22 cellular contexts compared by ENCODE assay signal in genomic region chr5:115526604-115527003, GRCh38. TPM values are rescaled to one million over a fixed set of nuclear protein-coding genes. Genes with fewer than 3 reads are reported as not detected.
DNase-seq lines count a peak whose midpoint lies in the region; ATAC-seq and TF ChIP-seq lines count a peak whose summit lies in the region.
"Had no signal": no experiment of that assay in that cellular context is flagged by ENCODE, and none has a peak within 500 bp of the region (broad histone marks: within the 10 kb centered on the region; RNA-seq: fewer than 3 reads in every experiment).

No MANE protein-coding gene starts in this region.

- H3K4me2 ChIP-seq in GM23338 = no peak overlapping the region
- H3K4me2 ChIP-seq: A549 had no signal

- CTCF ChIA-PET in WTC11 (lab: Charles Lee) = interaction anchor here (0.5 to 1.1 kb wide), 2 partner anchors 48 to 217 kb away, joined by 3 to 4 read pairs; no protein-coding TSS in a partner anchor

- H3K27ac Mint-ChIP-seq in activated naive CD4-positive, alpha-beta T cell treated with anti-CD3 and anti-CD28 coated beads, Interleukin-2, amount 50 U/mL, for 24 hours = peak overlapping the region; percentile 17
- 0 out of 2 replicates have a peak overlapping the region, but pooled peaks have one; percentile 48 for H3K27ac Mint-ChIP-seq in GM23338
- H3K27ac Mint-ChIP-seq in WTC11 = peak overlapping the region; percentile 71; the same call in 1 of the 2 replicates
- H3K27ac Mint-ChIP-seq in endodermal cell = no peak overlapping the region
- H3K27ac Mint-ChIP-seq: CD8-positive, alpha-beta memory T cell had no signal

- H2AFZ ChIP-seq in GM23338 = no peak overlapping the region

- H3K36me3 ChIP-seq in GM23338 (ENCODE audit: insufficient read depth) = peaks cover 3% of the 10 kb centered on the region; the same call in 1 of the 2 replicates
- H3K36me3 ChIP-seq in esophagus muscularis mucosa = peaks cover 19 to 37% (median 23%) of the 10 kb centered on the region in 4 donors
- peaks cover 46% of the 10 kb centered on the region for H3K36me3 ChIP-seq in endodermal cell (ENCODE audit: control insufficient read depth, insufficient read depth, low read length)
- peaks cover 0 to 33% (median 0%) of the 10 kb centered on the region in 3 donors for H3K36me3 ChIP-seq in Peyer's patch

- no peaks in the 10 kb centered on the region for H3K9me3 Mint-ChIP-seq in activated naive CD4-positive, alpha-beta T cell treated with anti-CD3 and anti-CD28 coated beads, Interleukin-2, amount 50 U/mL, for 24 hours
- H3K9me3 Mint-ChIP-seq in GM23338 (no peaks in the 10 kb centered on the region), WTC11 (no peaks in the 10 kb centered on the region), endodermal cell (no peaks in the 10 kb centered on the region)
- H3K9me3 Mint-ChIP-seq: CD14-positive monocyte; CD4-positive, alpha-beta T cell; CD8-positive, alpha-beta memory T cell had no signal

- intact Hi-C loops in esophagus muscularis mucosa (cut with DNase I) = no loop called here

- DNase-seq in activated naive CD4-positive, alpha-beta T cell treated with Interleukin-2 at 50 U/mL for 16 hours = no peak
- DNase-seq in GM23338 (ENCODE audit: low spot score) = no peak
- DNase-seq in WTC11 (ENCODE audit: low spot score) = no peak
- no peak for DNase-seq in esophagus muscularis mucosa (ENCODE audit: extremely low spot score)
- DNase-seq in endodermal cell = no peak
- DNase-seq in Peyer's patch = no peak
- DNase-seq: 8988T; ACHN; AML-193; BE2C; CD4-positive, alpha-beta T cell; CD8-positive, alpha-beta memory T cell; DMS53; DMS79 treated with DMSO at 0.1 percent for 48 hours; GF-D8; GOT3; H7 had no signal

- H3K79me2 ChIP-seq in GM23338 (replicated peaks; ENCODE audit: insufficient read depth) = peaks cover 64% of the 10 kb centered on the region

- no peak overlapping the region for H3K4me3 ChIP-seq in GM23338
- H3K4me3 ChIP-seq in esophagus muscularis mucosa = peak overlapping the region in 1 of 4 donors; percentile 16
- H3K4me3 ChIP-seq in endodermal cell (ENCODE audit: low read length) = no peak overlapping the region
- H3K4me3 ChIP-seq in Peyer's patch = no peak overlapping the region
- H3K4me3 ChIP-seq: A549; BLaER1 treated with 17β-estradiol and CSF1 and Interleukin-3, amounts not matched to agents 10 nM and 100 nM had no signal

- H3K4me3 Mint-ChIP-seq in activated naive CD4-positive, alpha-beta T cell treated with anti-CD3 and anti-CD28 coated beads, Interleukin-2, amount 50 U/mL, for 24 hours = no peak overlapping the region
- H3K4me3 Mint-ChIP-seq in GM23338 = no peak overlapping the region
- no peak overlapping the region for H3K4me3 Mint-ChIP-seq in WTC11
- H3K4me3 Mint-ChIP-seq in endodermal cell = no peak overlapping the region
- H3K4me3 Mint-ChIP-seq: CD14-positive monocyte; CD4-positive, alpha-beta T cell; CD8-positive, alpha-beta memory T cell had no signal

- peaks cover 8% of the 10 kb centered on the region; the same call in 1 of the 2 replicates for H4K20me1 ChIP-seq in GM23338 (replicated peaks; ENCODE audit: insufficient read depth)

- TF ChIP-seq EP300 in esophagus muscularis mucosa (IDR thresholded peaks at IDR 0.05) = no peak

- no peak for TF ChIP-seq CTCF in GM23338 (conservative IDR thresholded peaks at IDR 0.05; ENCODE audit: low read depth in 2 of 2)
- no peak for TF ChIP-seq CTCF in WTC11 (IDR thresholded peaks at IDR 0.05)
- no peak for TF ChIP-seq CTCF in esophagus muscularis mucosa (IDR thresholded peaks at IDR 0.05)
- no peak for TF ChIP-seq CTCF in endodermal cell (conservative IDR thresholded peaks at IDR 0.05)
- no peak for TF ChIP-seq CTCF in Peyer's patch (IDR thresholded peaks at IDR 0.05)

- H3K9ac ChIP-seq in endodermal cell (ENCODE audit: extremely low read depth, low read length, poor library complexity, severe bottlenecking) = no peak overlapping the region
- H3K9ac ChIP-seq: BLaER1 treated with 17β-estradiol and CSF1 and Interleukin-3, amounts not matched to agents 10 nM and 100 nM had no signal

- H3K36me3 Mint-ChIP-seq in activated naive CD4-positive, alpha-beta T cell treated with anti-CD3 and anti-CD28 coated beads, Interleukin-2, amount 50 U/mL, for 24 hours = peaks cover 18% of the 10 kb centered on the region
- H3K36me3 Mint-ChIP-seq in GM23338 (ENCODE audit: low read depth) (peaks cover 16% of the 10 kb centered on the region), WTC11 (peaks cover 17% of the 10 kb centered on the region), endodermal cell (ENCODE audit: low read depth) (peaks cover 17% of the 10 kb centered on the region)

- no peaks in the 10 kb centered on the region for H3K27me3 Mint-ChIP-seq in activated naive CD4-positive, alpha-beta T cell treated with anti-CD3 and anti-CD28 coated beads, Interleukin-2, amount 50 U/mL, for 24 hours
- H3K27me3 Mint-ChIP-seq in GM23338 (ENCODE audit: insufficient read depth, low read depth, poor library complexity) (no peaks in the 10 kb centered on the region), WTC11 (ENCODE audit: low read depth) (no peaks in the 10 kb centered on the region), endodermal cell (ENCODE audit: insufficient read depth) (no peaks in the 10 kb centered on the region)
- H3K27me3 Mint-ChIP-seq: CD4-positive, alpha-beta T cell; CD8-positive, alpha-beta memory T cell had no signal

- H3F3A ChIP-seq in GM23338 (replicated peaks; ENCODE audit: low read depth) = no peaks in the 10 kb centered on the region

- ATAC-seq in GM23338 (no peak), WTC11 (no peak)
- ATAC-seq: A549, HCT116 had no signal

- H3K27me3 ChIP-seq in GM23338 (ENCODE audit: insufficient read depth) (no peaks in the 10 kb centered on the region), esophagus muscularis mucosa (no peaks in the 10 kb centered on the region), endodermal cell (ENCODE audit: control insufficient read depth, insufficient read depth, low read length, poor library complexity, severe bottlenecking) (no peaks in the 10 kb centered on the region), Peyer's patch (no peaks in the 10 kb centered on the region)
- H3K27me3 ChIP-seq: BE2C; BLaER1 treated with 17β-estradiol and CSF1 and Interleukin-3, amounts not matched to agents 10 nM and 100 nM had no signal

- H3K9me2 ChIP-seq in GM23338 (ENCODE audit: insufficient read depth) = no peaks in the 10 kb centered on the region

- no peaks in the 10 kb centered on the region for H3K9me3 ChIP-seq in esophagus muscularis mucosa
- H3K9me3 ChIP-seq in endodermal cell (ENCODE audit: control insufficient read depth, low read length) = no peaks in the 10 kb centered on the region
- no peaks in the 10 kb centered on the region for H3K9me3 ChIP-seq in Peyer's patch
- H3K9me3 ChIP-seq: A549; BE2C; BLaER1 treated with 17β-estradiol and CSF1 and Interleukin-3, amounts not matched to agents 10 nM and 100 nM had no signal

- H3K4me1 Mint-ChIP-seq in activated naive CD4-positive, alpha-beta T cell treated with anti-CD3 and anti-CD28 coated beads, Interleukin-2, amount 50 U/mL, for 24 hours = peaks cover 76% of the 10 kb centered on the region
- H3K4me1 Mint-ChIP-seq in GM23338 (peaks cover 30% of the 10 kb centered on the region), WTC11 (peaks cover 35% of the 10 kb centered on the region), endodermal cell (no peaks in the 10 kb centered on the region)

- POLR2A ChIA-PET in WTC11 (lab: Charles Lee) = no interaction called here

- TF ChIP-seq POLR2A in esophagus muscularis mucosa (IDR thresholded peaks at IDR 0.05; ENCODE audit: low read depth) (no peak), Peyer's patch (IDR thresholded peaks at IDR 0.05) (no peak)

- H3K4me1 ChIP-seq in GM23338 (ENCODE audit: insufficient read depth) (peaks cover 10% of the 10 kb centered on the region), esophagus muscularis mucosa (peaks cover 39 to 95% (median 88%) of the 10 kb centered on the region in 4 donors), endodermal cell (ENCODE audit: control insufficient read depth, insufficient read depth, low read length) (no peaks in the 10 kb centered on the region), Peyer's patch (peaks cover 0 to 26% (median 0%) of the 10 kb centered on the region in 4 donors)
- H3K4me1 ChIP-seq: BE2C had no signal

- H3K27ac ChIP-seq in GM23338 (ENCODE audit: low read depth) (no peak overlapping the region), esophagus muscularis mucosa (replicated peaks in 1 of 4) (peak overlapping the region in 3 of 4 donors; percentile 28 to 40 (median 34)), endodermal cell (ENCODE audit: low read depth, low read length) (no peak overlapping the region), Peyer's patch (no peak overlapping the region)
- H3K27ac ChIP-seq: A549; BLaER1 treated with 17β-estradiol and CSF1 and Interleukin-3, amounts not matched to agents 10 nM and 100 nM had no signal

- 48% methylated on average over 2 of the region's 2 CpGs for WGBS in esophagus muscularis mucosa
- WGBS in endodermal cell (ENCODE audit: insufficient coverage in 1 of 2, insufficient read length in 1 of 2), 2 experiments = 85% methylated on average over 2 of the region's 2 CpGs; no CpG with 5 or more reads in 1 of the 2 experiments

TF ChIP-seq in GM23338, 12 proteins besides CTCF, POLR2A, EP300 and RAD21 (continues in another document):
- no peak for TF ChIP-seq NANOG (IDR thresholded peaks at IDR 0.05; ENCODE audit: borderline replicate concordance)

TF ChIP-seq in WTC11, 78 proteins besides CTCF, POLR2A, EP300 and RAD21 (continues in another document):
- no peak for TF ChIP-seq ESRRA (CRISPR knock-in tag; IDR thresholded peaks at IDR 0.05; ENCODE audit: borderline replicate concordance)
- TF ChIP-seq MAX (CRISPR knock-in tag; IDR thresholded peaks at IDR 0.05) = no peak
- no peak for TF ChIP-seq IRF1 (CRISPR knock-in tag; IDR thresholded peaks at IDR 0.05)

RNA-seq across cellular contexts. Expression of gene FEM1C, which starts 18.0 kb away (rescaled TPM):
- 21.6 and 22.3 TPM in 2 replicates for total RNA-seq in GM23338 (2014; rRNA removed; shearing (Covaris generic))
- polyA plus RNA-seq in GM23338 (2016; fragmentation: Nextera tagmentation; extraction: Ambion mirVana) = 4.5 and 4.7 TPM in 2 replicates
- 12.1 to 13.6 TPM (median 12.4 TPM) in 3 replicates for total RNA-seq in WTC11 (2021)
- 10 to 100 TPM; 41.3 to 71.0 (median 51.5) TPM for total RNA-seq in esophagus muscularis mucosa
- 10 to 100 TPM; 12.3 to 14.4 TPM for total RNA-seq in endodermal cell
- 15.4 TPM for polyA plus RNA-seq in endodermal cell (2013, experiment 1 of 2)
- 15.0 TPM for polyA plus RNA-seq in endodermal cell (2013, experiment 2 of 2)
- total RNA-seq in Peyer's patch = 10 to 100 TPM; 17.3 to 31.9 (median 28.2) TPM

Comparison
In these comparisons a context has a peak if more than half of its experiments do, and no peak if none do; other contexts are left out.
1. H3K27ac ChIP-seq: peak in esophagus muscularis mucosa (3 of 4); none in GM23338 (single experiment), endodermal cell (single experiment) and Peyer's patch (0 of 4).